In the genomic region with DNA sequence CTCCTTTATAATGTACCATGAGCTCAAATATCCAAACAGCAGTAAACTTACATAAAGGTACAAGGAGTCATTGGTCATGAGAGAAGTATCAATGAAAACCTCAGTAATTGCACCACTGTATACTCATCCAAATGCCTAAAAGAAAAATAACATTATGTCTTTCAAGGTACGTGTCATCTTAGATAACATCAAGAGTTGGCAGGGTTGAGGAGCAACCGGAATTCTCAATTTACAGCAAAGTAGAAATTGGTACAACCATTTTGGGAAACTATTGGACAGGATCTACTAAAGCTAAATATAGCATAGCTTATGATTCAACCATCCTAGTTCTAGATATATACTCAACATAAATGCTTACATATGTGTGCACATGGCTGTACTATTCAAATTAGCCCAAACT, we compare ENCODE assay signal across 1 cellular context.
TF ChIP-seq lines count a peak whose summit lies in the region.

No MANE protein-coding gene starts in this region.

TF ChIP-seq in HepG2, 621 proteins besides CTCF, POLR2A, EP300 and RAD21 (continued from another document):
- TF ChIP-seq, protein P1, sequence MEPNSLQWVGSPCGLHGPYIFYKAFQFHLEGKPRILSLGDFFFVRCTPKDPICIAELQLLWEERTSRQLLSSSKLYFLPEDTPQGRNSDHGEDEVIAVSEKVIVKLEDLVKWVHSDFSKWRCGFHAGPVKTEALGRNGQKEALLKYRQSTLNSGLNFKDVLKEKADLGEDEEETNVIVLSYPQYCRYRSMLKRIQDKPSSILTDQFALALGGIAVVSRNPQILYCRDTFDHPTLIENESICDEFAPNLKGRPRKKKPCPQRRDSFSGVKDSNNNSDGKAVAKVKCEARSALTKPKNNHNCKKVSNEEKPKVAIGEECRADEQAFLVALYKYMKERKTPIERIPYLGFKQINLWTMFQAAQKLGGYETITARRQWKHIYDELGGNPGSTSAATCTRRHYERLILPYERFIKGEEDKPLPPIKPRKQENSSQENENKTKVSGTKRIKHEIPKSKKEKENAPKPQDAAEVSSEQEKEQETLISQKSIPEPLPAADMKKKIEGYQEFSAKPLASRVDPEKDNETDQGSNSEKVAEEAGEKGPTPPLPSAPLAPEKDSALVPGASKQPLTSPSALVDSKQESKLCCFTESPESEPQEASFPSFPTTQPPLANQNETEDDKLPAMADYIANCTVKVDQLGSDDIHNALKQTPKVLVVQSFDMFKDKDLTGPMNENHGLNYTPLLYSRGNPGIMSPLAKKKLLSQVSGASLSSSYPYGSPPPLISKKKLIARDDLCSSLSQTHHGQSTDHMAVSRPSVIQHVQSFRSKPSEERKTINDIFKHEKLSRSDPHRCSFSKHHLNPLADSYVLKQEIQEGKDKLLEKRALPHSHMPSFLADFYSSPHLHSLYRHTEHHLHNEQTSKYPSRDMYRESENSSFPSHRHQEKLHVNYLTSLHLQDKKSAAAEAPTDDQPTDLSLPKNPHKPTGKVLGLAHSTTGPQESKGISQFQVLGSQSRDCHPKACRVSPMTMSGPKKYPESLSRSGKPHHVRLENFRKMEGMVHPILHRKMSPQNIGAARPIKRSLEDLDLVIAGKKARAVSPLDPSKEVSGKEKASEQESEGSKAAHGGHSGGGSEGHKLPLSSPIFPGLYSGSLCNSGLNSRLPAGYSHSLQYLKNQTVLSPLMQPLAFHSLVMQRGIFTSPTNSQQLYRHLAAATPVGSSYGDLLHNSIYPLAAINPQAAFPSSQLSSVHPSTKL (CRISPR knock-in tag; IDR thresholded peaks at IDR 0.05), result peak; percentile 27; the same call in 1 of the 2 replicates
- TF ChIP-seq, protein P2, sequence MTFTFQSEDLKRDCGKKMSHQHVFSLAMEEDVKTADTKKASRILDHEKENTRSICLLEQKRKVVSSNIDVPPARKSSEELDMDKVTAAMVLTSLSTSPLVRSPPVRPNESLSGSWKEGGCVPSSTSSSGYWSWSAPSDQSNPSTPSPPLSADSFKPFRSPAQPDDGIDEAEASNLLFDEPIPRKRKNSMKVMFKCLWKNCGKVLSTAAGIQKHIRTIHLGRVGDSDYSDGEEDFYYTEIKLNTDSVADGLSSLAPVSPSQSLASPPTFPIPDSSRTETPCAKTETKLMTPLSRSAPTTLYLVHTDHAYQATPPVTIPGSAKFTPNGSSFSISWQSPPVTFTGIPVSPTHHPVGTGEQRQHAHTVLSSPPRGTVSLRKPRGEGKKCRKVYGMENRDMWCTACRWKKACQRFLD (CRISPR knock-in tag; IDR thresholded peaks at IDR 0.05; ENCODE audit: borderline replicate concordance), result no peak
- TF ChIP-seq SNRNP70 (IDR thresholded peaks at IDR 0.05; ENCODE audit: low read depth, low read length) (no peak), ZNF567 (CRISPR knock-in tag; IDR thresholded peaks at IDR 0.05; ENCODE audit: borderline replicate concordance) (no peak), ZNF7 (CRISPR knock-in tag; IDR thresholded peaks at IDR 0.05) (peak; percentile 94), ZNF761 (CRISPR knock-in tag; conservative IDR thresholded peaks at IDR 0.05) (no peak), ZC3H13 (CRISPR knock-in tag; IDR thresholded peaks at IDR 0.05) (no peak), CHCHD3 (CRISPR knock-in tag; IDR thresholded peaks at IDR 0.05) (no peak), ZNF282 (IDR thresholded peaks at IDR 0.05; ENCODE audit: partially characterized antibody) (no peak)
- TF ChIP-seq, protein P3, sequence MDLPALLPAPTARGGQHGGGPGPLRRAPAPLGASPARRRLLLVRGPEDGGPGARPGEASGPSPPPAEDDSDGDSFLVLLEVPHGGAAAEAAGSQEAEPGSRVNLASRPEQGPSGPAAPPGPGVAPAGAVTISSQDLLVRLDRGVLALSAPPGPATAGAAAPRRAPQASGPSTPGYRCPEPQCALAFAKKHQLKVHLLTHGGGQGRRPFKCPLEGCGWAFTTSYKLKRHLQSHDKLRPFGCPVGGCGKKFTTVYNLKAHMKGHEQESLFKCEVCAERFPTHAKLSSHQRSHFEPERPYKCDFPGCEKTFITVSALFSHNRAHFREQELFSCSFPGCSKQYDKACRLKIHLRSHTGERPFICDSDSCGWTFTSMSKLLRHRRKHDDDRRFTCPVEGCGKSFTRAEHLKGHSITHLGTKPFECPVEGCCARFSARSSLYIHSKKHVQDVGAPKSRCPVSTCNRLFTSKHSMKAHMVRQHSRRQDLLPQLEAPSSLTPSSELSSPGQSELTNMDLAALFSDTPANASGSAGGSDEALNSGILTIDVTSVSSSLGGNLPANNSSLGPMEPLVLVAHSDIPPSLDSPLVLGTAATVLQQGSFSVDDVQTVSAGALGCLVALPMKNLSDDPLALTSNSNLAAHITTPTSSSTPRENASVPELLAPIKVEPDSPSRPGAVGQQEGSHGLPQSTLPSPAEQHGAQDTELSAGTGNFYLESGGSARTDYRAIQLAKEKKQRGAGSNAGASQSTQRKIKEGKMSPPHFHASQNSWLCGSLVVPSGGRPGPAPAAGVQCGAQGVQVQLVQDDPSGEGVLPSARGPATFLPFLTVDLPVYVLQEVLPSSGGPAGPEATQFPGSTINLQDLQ (CRISPR knock-in tag; IDR thresholded peaks at IDR 0.05), result no peak
- TF ChIP-seq, protein P4, sequence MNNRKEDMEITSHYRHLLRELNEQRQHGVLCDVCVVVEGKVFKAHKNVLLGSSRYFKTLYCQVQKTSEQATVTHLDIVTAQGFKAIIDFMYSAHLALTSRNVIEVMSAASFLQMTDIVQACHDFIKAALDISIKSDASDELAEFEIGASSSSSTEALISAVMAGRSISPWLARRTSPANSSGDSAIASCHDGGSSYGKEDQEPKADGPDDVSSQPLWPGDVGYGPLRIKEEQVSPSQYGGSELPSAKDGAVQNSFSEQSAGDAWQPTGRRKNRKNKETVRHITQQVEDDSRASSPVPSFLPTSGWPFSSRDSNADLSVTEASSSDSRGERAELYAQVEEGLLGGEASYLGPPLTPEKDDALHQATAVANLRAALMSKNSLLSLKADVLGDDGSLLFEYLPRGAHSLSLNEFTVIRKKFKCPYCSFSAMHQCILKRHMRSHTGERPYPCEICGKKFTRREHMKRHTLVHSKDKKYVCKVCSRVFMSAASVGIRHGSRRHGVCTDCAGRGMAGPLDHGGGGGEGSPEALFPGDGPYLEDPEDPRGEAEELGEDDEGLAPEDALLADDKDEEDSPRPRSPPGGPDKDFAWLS (CRISPR knock-in tag; IDR thresholded peaks at IDR 0.05; ENCODE audit: borderline replicate concordance), result no peak
